13 cellular contexts compared by ENCODE assay signal in the genomic region with DNA sequence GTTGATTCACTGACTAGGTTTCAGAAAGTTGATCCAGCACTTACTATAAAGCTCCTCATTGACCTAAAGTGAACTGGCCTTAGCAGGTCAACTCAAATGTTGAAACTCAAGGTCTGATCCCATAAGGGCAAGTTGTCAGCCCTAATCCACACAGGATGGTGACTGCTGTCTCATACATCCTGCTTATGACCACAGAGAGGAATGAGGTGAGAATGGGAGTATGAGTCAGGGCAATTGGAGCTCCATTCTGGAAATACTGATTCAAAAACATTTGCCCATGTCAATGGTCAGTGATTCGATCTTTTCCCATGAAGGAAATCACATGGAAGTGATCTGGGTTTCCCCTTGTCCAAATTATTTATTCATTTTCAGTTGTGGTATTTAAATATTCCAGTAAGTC.
DNase-seq lines count a peak whose midpoint lies in the region; FAIRE-seq and TF ChIP-seq lines count a peak whose summit lies in the region.
"Had no signal": no experiment of that assay in that cellular context is flagged by ENCODE, and none has a peak within 500 bp of the region (broad histone marks: within the 10 kb centered on the region; RNA-seq: fewer than 3 reads in every experiment).

No MANE protein-coding gene starts in this region.

- H3K4me2 ChIP-seq in OCI-LY7 (ENCODE audit: low read length): no peak overlapping the region

- H3K4me1 ChIP-seq in OCI-LY7 (ENCODE audit: insufficient read depth, low read length, poor library complexity, severe bottlenecking): no peaks in the 10 kb centered on the region
- H3K4me1 ChIP-seq: upper lobe of right lung had no signal

- TF ChIP-seq CTCF in WERI-Rb-1 (IDR thresholded peaks at IDR 0.05; ENCODE audit: low read depth, low read length) (no peak), foreskin fibroblast (IDR thresholded peaks at IDR 0.05; ENCODE audit: low read depth, low read length) (no peak), OCI-LY7 (conservative IDR thresholded peaks at IDR 0.05; ENCODE audit: low read length) (no peak)

- intact Hi-C loops in OCI-LY7 (cut with micrococcal nuclease; ENCODE audit: unreplicated experiment): no loop called here

- H3K27ac ChIP-seq in WERI-Rb-1 (no peak overlapping the region), OCI-LY7 (ENCODE audit: low read depth, low read length, poor library complexity, severe bottlenecking) (no peak overlapping the region)
- H3K27ac ChIP-seq: upper lobe of right lung had no signal

- no peaks in the 10 kb centered on the region for H3K9me2 ChIP-seq in OCI-LY7 (ENCODE audit: insufficient read depth, low read length)

- H4K20me1 ChIP-seq in OCI-LY7 (ENCODE audit: insufficient read depth, low read length): no peaks in the 10 kb centered on the region

- H3K36me3 ChIP-seq in WERI-Rb-1 (no peaks in the 10 kb centered on the region), OCI-LY7 (ENCODE audit: insufficient read depth, low read length) (no peaks in the 10 kb centered on the region)
- H3K36me3 ChIP-seq: upper lobe of right lung had no signal

- DNase-seq in HK-2 (ENCODE audit: unreplicated experiment) (peak; percentile 49), WERI-Rb-1 (peak; percentile 56), foreskin fibroblast (peak; percentile 98 to 99), stromal cell of bone marrow (ENCODE audit: low read depth) (peak; percentile 98), nucleus accumbens (lab: John Stamatoyannopoulos, UW) (no peak), OCI-LY7 (ENCODE audit: low spot score) (no peak), frontal cortex (ENCODE audit: low spot score in 2 of 2) (no peak)
- no peak for DNase-seq in stimulated activated naive CD4-positive, alpha-beta T cell (lab: John Stamatoyannopoulos, UW)
- DNase-seq: activated B cell treated with CpG ODN at 0.5 μM for 24 hours, cortex of kidney, DMS53, KBM-7, upper lobe of right lung had no signal

- no peaks in the 10 kb centered on the region for H3K79me2 ChIP-seq in OCI-LY7 (ENCODE audit: insufficient read depth, low read depth, low read length)

- POLR2A ChIA-PET in OCI-LY7 (lab: Charles Lee): interaction anchor here (0.6 to 1.0 kb wide), 3 partner anchors 10 to 277 kb away, joined by 3 to 4 read pairs (median 3); no protein-coding TSS in a partner anchor

- CTCF ChIA-PET in OCI-LY7 (lab: Charles Lee; ENCODE audit: unreplicated experiment): no interaction called here

- no peak overlapping the region for H2AFZ ChIP-seq in OCI-LY7 (ENCODE audit: low read length)

- FAIRE-seq in frontal cortex (lab: Jason Lieb, UNC): no peak

- H3K4me3 ChIP-seq in WERI-Rb-1 (ENCODE audit: low read depth, low read length): no peak overlapping the region
- H3K4me3 ChIP-seq in foreskin fibroblast (ENCODE audit: low read depth in 1 of 2, low read length in 2 of 2): no peak overlapping the region
- no peak overlapping the region for H3K4me3 ChIP-seq in OCI-LY7 (ENCODE audit: low read depth, low read length, poor library complexity, severe bottlenecking)
- H3K4me3 ChIP-seq: upper lobe of right lung had no signal

- H3K9me3 ChIP-seq in WERI-Rb-1 (ENCODE audit: severe bottlenecking): no peaks in the 10 kb centered on the region
- H3K9me3 ChIP-seq in OCI-LY7 (ENCODE audit: low read length): no peaks in the 10 kb centered on the region
- H3K9me3 ChIP-seq: upper lobe of right lung had no signal

- H3K27me3 ChIP-seq in WERI-Rb-1 (ENCODE audit: insufficient read depth, low read depth, severe bottlenecking): no peaks in the 10 kb centered on the region
- H3K27me3 ChIP-seq: upper lobe of right lung had no signal

- no TSS peak for BruUV-seq in OCI-LY7 (replicated peaks; lab: Mats Ljungman, UMichigan)

Comparison
In these comparisons a context has a peak if more than half of its experiments do, and no peak if none do; other contexts are left out.
1. DNase-seq: peak in HK-2 (single experiment), WERI-Rb-1 (single experiment), foreskin fibroblast (2 of 2) and stromal cell of bone marrow (single experiment); none in nucleus accumbens (0 of 56), OCI-LY7 (single experiment), stimulated activated naive CD4-positive, alpha-beta T cell (0 of 6) and frontal cortex (0 of 2).